ENCODE assay signal across 1 cellular context in the genomic region with DNA sequence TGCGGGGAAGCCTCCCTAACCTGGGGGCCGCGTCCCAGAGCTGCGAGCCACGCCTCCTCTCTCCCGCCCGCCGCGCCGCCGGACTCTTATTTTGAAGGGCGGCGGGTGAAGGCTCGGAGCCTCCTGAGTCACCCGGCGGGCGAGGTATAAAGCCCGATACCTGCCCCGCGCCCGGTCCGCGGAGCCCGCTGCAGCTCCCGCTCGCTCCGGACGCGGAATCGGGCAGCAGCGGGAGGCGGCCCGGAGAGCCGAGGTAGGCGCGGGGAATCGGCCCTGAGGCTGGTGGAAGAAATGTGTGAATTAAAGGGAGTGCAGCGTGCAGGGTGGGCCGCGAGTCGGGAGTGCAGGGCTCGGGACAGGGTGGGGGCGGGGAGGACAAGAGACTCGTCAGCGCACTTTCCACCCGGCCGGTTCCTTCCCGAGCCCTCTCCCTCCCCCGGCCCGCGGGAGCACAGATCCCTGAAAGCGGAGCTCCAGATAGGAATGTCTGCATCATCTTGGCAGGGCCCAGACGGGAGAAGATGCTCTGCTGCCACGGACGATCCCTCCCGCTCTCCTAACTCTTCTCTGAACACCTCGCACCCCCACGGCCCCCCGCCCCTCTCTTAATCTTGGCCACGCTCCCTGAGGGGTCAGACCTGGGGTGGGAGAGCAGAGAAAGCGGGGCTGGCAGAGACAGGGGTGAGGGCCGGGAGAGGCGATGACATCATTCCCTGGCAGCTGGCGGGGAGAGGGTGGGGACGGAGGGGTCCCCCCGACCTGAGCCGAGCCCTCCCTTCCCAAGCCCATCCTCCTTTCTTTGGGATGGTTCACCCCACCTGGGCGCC.
TF ChIP-seq lines count a peak whose summit lies in the region.

No MANE protein-coding gene starts in this region.

TF ChIP-seq in GM12878, 131 proteins besides CTCF, POLR2A, EP300 and RAD21 (continued from another document):
- TF ChIP-seq, protein P1, sequence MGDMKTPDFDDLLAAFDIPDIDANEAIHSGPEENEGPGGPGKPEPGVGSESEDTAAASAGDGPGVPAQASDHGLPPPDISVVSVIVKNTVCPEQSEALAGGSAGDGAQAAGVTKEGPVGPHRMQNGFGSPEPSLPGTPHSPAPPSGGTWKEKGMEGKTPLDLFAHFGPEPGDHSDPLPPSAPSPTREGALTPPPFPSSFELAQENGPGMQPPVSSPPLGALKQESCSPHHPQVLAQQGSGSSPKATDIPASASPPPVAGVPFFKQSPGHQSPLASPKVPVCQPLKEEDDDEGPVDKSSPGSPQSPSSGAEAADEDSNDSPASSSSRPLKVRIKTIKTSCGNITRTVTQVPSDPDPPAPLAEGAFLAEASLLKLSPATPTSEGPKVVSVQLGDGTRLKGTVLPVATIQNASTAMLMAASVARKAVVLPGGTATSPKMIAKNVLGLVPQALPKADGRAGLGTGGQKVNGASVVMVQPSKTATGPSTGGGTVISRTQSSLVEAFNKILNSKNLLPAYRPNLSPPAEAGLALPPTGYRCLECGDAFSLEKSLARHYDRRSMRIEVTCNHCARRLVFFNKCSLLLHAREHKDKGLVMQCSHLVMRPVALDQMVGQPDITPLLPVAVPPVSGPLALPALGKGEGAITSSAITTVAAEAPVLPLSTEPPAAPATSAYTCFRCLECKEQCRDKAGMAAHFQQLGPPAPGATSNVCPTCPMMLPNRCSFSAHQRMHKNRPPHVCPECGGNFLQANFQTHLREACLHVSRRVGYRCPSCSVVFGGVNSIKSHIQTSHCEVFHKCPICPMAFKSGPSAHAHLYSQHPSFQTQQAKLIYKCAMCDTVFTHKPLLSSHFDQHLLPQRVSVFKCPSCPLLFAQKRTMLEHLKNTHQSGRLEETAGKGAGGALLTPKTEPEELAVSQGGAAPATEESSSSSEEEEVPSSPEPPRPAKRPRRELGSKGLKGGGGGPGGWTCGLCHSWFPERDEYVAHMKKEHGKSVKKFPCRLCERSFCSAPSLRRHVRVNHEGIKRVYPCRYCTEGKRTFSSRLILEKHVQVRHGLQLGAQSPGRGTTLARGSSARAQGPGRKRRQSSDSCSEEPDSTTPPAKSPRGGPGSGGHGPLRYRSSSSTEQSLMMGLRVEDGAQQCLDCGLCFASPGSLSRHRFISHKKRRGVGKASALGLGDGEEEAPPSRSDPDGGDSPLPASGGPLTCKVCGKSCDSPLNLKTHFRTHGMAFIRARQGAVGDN (IDR thresholded peaks at IDR 0.05): 0 out of 2 replicates have a peak, but pooled peaks have one; percentile 14
- TF ChIP-seq BHLHE40 (IDR thresholded peaks at IDR 0.05; ENCODE audit: borderline replicate concordance in 1 of 2, low read depth in 2 of 2, low read length in 1 of 2): peak in 1 of 2 experiments; percentile 33; a peak in 2 of 4 replicates
- 0 out of 2 replicates have a peak, but pooled peaks have one; percentile 27 for TF ChIP-seq ZNF24 (IDR thresholded peaks at IDR 0.05)
- TF ChIP-seq TAF1 (IDR thresholded peaks at IDR 0.05; ENCODE audit: borderline replicate concordance, low read depth, low read length): no peak
- TF ChIP-seq RB1 (IDR thresholded peaks at IDR 0.05; ENCODE audit: borderline replicate concordance): peak; percentile 34; the same call in 1 of the 2 replicates
- TF ChIP-seq DPF2 (IDR thresholded peaks at IDR 0.05): peak; percentile 65; the same call in 1 of the 2 replicates
- peak; percentile 58; the same call in 1 of the 2 replicates for TF ChIP-seq IKZF1 (conservative IDR thresholded peaks at IDR 0.05)
- TF ChIP-seq BCL11A (IDR thresholded peaks at IDR 0.05; ENCODE audit: low read depth, low read length): no peak
- peak; percentile 67; the same call in 1 of the 2 replicates for TF ChIP-seq GATAD2B (conservative IDR thresholded peaks at IDR 0.05; ENCODE audit: low read depth)
- TF ChIP-seq SIN3A (IDR thresholded peaks at IDR 0.05; ENCODE audit: low read depth, low read length): 0 out of 2 replicates have a peak, but pooled peaks have one; percentile 26
- TF ChIP-seq IKZF2 (IDR thresholded peaks at IDR 0.05): 0 out of 4 replicates have a peak, but pooled peaks have one; percentile 27 to 47
- no peak for TF ChIP-seq JUND (IDR thresholded peaks at IDR 0.05; ENCODE audit: low read depth, low read length)
- no peak for TF ChIP-seq MTA2 (IDR thresholded peaks at IDR 0.05; ENCODE audit: low read depth)
- TF ChIP-seq POLR2AphosphoS2 (IDR thresholded peaks at IDR 0.05; ENCODE audit: low read depth, low read length): no peak
